14 cellular contexts compared by ENCODE assay signal in the genomic region with DNA sequence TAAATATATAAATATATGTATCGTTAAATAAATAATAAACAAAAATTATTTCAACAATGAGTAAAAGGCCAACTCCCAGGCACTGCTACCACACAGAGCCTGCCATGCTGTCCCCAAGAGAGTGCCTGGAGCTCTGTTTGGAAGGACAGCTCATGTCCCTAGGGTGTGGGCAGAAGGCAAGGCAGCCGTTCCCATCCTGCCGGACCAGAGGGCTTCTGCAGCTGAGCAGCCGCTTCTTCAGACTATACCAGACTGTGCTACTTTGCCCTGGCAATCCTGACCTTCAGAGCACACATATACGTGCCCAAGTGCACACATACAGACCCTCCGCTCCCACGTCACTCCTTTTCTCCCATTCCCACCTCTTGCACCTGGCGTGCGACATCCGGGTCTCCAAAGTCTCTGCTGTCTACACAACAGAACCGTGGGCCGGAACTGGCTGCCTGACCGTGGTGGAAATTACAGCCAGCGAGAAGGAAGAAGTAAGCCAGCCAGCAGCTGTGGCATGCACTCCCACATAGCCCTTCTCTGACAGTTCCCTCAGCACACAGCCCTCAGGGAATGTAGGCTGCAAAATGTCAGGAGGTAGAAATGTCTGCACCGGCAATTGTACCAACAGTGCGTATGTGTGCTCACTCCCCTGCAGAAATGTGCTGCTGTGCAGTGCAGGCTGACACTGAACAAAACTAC. TPM values are rescaled to one million over a fixed set of nuclear protein-coding genes. Genes with fewer than 3 reads are reported as not detected.
A peak's percentile ranks its signal among the peaks of the same experiment; 100 is the strongest.
DNase-seq lines count a peak whose midpoint lies in the region; TF ChIP-seq lines count a peak whose summit lies in the region.
"Had no signal": no experiment of that assay in that cellular context is flagged by ENCODE, and none has a peak within 500 bp of the region (broad histone marks: within the 10 kb centered on the region; RNA-seq: fewer than 3 reads in every experiment).

No MANE protein-coding gene starts in this region.

- peaks cover 80% of the 10 kb centered on the region for H3K4me1 Mint-ChIP-seq in brain

- TF ChIP-seq CTCF in brain (conservative IDR thresholded peaks at IDR 0.05): no peak

- H3K9me3 Mint-ChIP-seq in brain: peaks cover 0 to 5% (median 0%) of the 10 kb centered on the region in 5 experiments

- H3K27me3 Mint-ChIP-seq in brain: peaks cover 4% of the 10 kb centered on the region

- intact Hi-C loops in head of caudate nucleus (cut with DNase I): no loop called here

- H3K36me3 Mint-ChIP-seq in brain: peaks cover 32% of the 10 kb centered on the region

- H3K4me3 Mint-ChIP-seq in brain: peak overlapping the region in 2 of 5 experiments; percentile 12 to 39

- peak overlapping the region; percentile 71 to 91 (median 75) for H3K27ac Mint-ChIP-seq in brain

- DNase-seq in Kasumi-1 (lab: John Stamatoyannopoulos, UW) (peak; percentile 28), head of caudate nucleus (peak in 23 of 42 donors; percentile 28 to 80 (median 53)), retina (peak; percentile 85), inferior parietal cortex (ENCODE audit: extremely low spot score) (no peak), NCI-H1417 (lab: John Stamatoyannopoulos, UW) (no peak), superior temporal gyrus (ENCODE audit: extremely low spot score) (no peak)
- DNase-seq: Calu3, GOT3, NCI-H1436 treated with DMSO at 0.1 percent for 48 hours, NCI-H2029 treated with DMSO at 0.1 percent for 48 hours, NCI-H510A, NCI-H774, PC-9 had no signal

RNA-seq across cellular contexts. Expression of gene PAX6, which starts 24.0 kb away (rescaled TPM):
- 16.7 TPM for polyA plus RNA-seq in brain (ENCODE audit: insufficient read depth, low read depth, low replicate concordance)

Comparison
In these comparisons a context has a peak if more than half of its experiments do, and no peak if none do; other contexts are left out.
1. DNase-seq: peak in Kasumi-1 (2 of 2), head of caudate nucleus (23 of 42) and retina (single experiment); none in inferior parietal cortex (single experiment), NCI-H1417 (0 of 3) and superior temporal gyrus (single experiment).